Comparison of ENCODE assay signal across 8 cellular contexts in genomic region chr17:63848834-63849689, GRCh38. TPM values are rescaled to one million over a fixed set of nuclear protein-coding genes. Genes with fewer than 3 reads are reported as not detected.
DNase-seq lines count a peak whose midpoint lies in the region; ATAC-seq and TF ChIP-seq lines count a peak whose summit lies in the region.

No MANE protein-coding gene starts in this region.

- peak; percentile 93 for DNase-seq in GM06990 (ENCODE audit: extremely low read depth, insufficient read length)
- DNase-seq in NCI-H774 (lab: John Stamatoyannopoulos, UW) = peak; percentile 30
- DNase-seq in activated T-cell treated with anti-CD3 and anti-CD28 coated beads for 24 hours (ENCODE audit: low read depth) = peak; percentile 95
- DNase-seq in epithelial cell of prostate (ENCODE audit: low read depth, low spot score) = peak; percentile 54
- DNase-seq in mucosa of descending colon = peak; percentile 92 to 94 (median 93)
- peak; percentile 96 to 97 for DNase-seq in stimulated activated CD8-positive, alpha-beta memory T cell treated with anti-CD3 and anti-CD28 coated beads, Interleukin-2, amount 100 ng/mL, for 48 hours (ENCODE audit: low read depth in 2 of 2)
- no peak for DNase-seq in NCI-H1092 treated with DMSO at 0.1 percent for 48 hours (lab: John Stamatoyannopoulos, UW)

- intact Hi-C loops in mucosa of descending colon (cut with DNase I, micrococcal nuclease) = no loop called here

- H3K4me3 ChIP-seq in GM06990 (replicated peaks; ENCODE audit: low read depth, low read length) = peak overlapping the region; percentile 41
- no peak overlapping the region for H3K4me3 ChIP-seq in mucosa of descending colon

- H3K27me3 ChIP-seq in GM06990 (replicated peaks; ENCODE audit: control insufficient read depth, insufficient read depth, low read length) = no peaks in the 10 kb centered on the region

- no peaks in the 10 kb centered on the region for H3K36me3 ChIP-seq in GM06990 (ENCODE audit: control insufficient read depth, insufficient read depth, low read length)
- no peaks in the 10 kb centered on the region for H3K36me3 ChIP-seq in mucosa of descending colon (ENCODE audit: low read depth)

- no peaks in the 10 kb centered on the region for H3K9me3 ChIP-seq in mucosa of descending colon

- no peak overlapping the region for H3K27ac ChIP-seq in epithelial cell of prostate

- TF ChIP-seq CTCF in GM06990 (IDR thresholded peaks at IDR 0.05; ENCODE audit: insufficient read depth, low read length, poor library complexity, severe bottlenecking) (peak; percentile 73), mucosa of descending colon (IDR thresholded peaks at IDR 0.05) (no peak)

- no peaks in the 10 kb centered on the region for H3K4me1 ChIP-seq in mucosa of descending colon (ENCODE audit: low read depth)

- ATAC-seq in HG02571 (IDR thresholded peaks at IDR 0.05; ENCODE audit: unreplicated experiment) (peak; percentile 71), mucosa of descending colon (peak; percentile 99)

RNA-seq across cellular contexts. Expression of gene SMARCD2, which starts 6.6 kb away (rescaled TPM):
- total RNA-seq in mucosa of descending colon = 10 to 100 TPM; 76.6 to 82.1 (median 80.4) TPM

RNA-seq across cellular contexts. Expression of gene FTSJ3, which starts 21.6 kb away (rescaled TPM):
- total RNA-seq in mucosa of descending colon = 10 to 100 TPM; 26.9 to 48.2 (median 29.4) TPM

RNA-seq across cellular contexts. Expression of gene PSMC5, which starts 21.8 kb away (rescaled TPM):
- total RNA-seq in mucosa of descending colon = 100 to 1,000 TPM in 1 of 3 donors, 10 to 100 TPM in 2; 73.3 to 151 (median 96.4) TPM

RNA-seq across cellular contexts. Expression of gene CSH2, which starts 24.4 kb away (rescaled TPM):
- not detected for total RNA-seq in mucosa of descending colon

RNA-seq across cellular contexts. Expression of gene GH2, which starts 32.7 kb away (rescaled TPM):
- not detected for total RNA-seq in mucosa of descending colon
